In the genomic region with DNA sequence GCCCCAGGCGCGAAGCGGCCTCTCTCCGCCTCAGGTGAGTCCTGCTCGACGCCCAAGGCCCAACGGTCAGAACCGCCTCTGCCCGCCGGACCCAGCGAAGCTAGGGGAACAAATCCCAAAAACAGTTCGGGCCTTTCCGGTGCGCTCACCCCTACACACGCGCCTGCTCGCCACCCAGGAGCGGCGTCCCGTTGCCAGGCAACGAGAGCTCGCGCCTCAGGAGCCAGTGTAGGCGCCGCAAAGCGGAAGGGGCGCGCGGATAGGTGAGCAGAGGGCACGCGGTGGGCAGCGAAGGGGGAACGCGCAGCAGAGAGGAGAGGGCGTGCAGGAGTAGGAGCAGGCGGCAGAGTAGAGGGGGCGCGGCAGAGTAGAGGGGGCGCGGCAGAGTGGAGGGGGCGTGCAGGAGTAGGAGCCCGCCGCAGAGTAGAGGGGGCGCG, we compare ENCODE assay signal across 8 cellular contexts. TPM values are rescaled to one million over a fixed set of nuclear protein-coding genes. Genes with fewer than 3 reads are reported as not detected.
DNase-seq lines count a peak whose midpoint lies in the region; ATAC-seq and TF ChIP-seq lines count a peak whose summit lies in the region.

Gene DYDC1 (minus strand): TSS at position 193 of the 437 bp plus-strand sequence. CDS start 4,154 bp downstream, outside the sequence.
Gene DYDC2 (plus strand): TSS at position 219 of the 437 bp plus-strand sequence. CDS start 5,663 bp downstream, outside the sequence.

- peak within 1 kb of the TSS; percentile 20 to 44 for H3K4me3 ChIP-seq in right atrium auricular region

- H3K36me3 ChIP-seq in right atrium auricular region = no peaks in the 10 kb centered on the region

- H3K27me3 ChIP-seq in right atrium auricular region = no peaks in the 10 kb centered on the region

- DNase-seq in COR-L47 (lab: John Stamatoyannopoulos, UW) (peak; percentile 48), NCI-H2171 (lab: John Stamatoyannopoulos, UW) (peak; percentile 67), right atrium auricular region (ENCODE audit: low spot score) (no peak), retina (peak; percentile 89), H4 (ENCODE audit: low spot score) (no peak)
- DNase-seq in activated naive CD4-positive, alpha-beta T cell treated with Interleukin-2 at 50 U/mL for 16 hours = peak; percentile 5

- no peak within 1 kb of the TSS for H3K27ac ChIP-seq in right atrium auricular region

- ATAC-seq in GM21825 (IDR thresholded peaks at IDR 0.05; ENCODE audit: unreplicated experiment) (peak; percentile 75), HG03095 (IDR thresholded peaks at IDR 0.05; ENCODE audit: unreplicated experiment) (no peak)

- no peak for TF ChIP-seq CTCF in right atrium auricular region (IDR thresholded peaks at IDR 0.05)

- peaks cover 0 to 14% of the 10 kb centered on the region in 2 donors for H3K4me1 ChIP-seq in right atrium auricular region

- no peaks in the 10 kb centered on the region for H3K9me3 ChIP-seq in right atrium auricular region

RNA-seq across cellular contexts. Expression of gene DYDC1, which starts in this region (rescaled TPM):
- not detected for total RNA-seq in right atrium auricular region
- total RNA-seq in H4 (2014; rRNA removed; shearing (Covaris generic)) = not detected in 2 replicates

RNA-seq across cellular contexts. Expression of gene DYDC2, which starts in this region (rescaled TPM):
- total RNA-seq in right atrium auricular region = not detected
- total RNA-seq in H4 (2014; rRNA removed; shearing (Covaris generic)) = 0.08 and 0.47 TPM in 2 replicates

Comparison
In these comparisons a context has a peak if more than half of its experiments do, and no peak if none do; other contexts are left out.
1. DNase-seq: peak in COR-L47 (single experiment), NCI-H2171 (single experiment), activated naive CD4-positive, alpha-beta T cell treated with Interleukin-2 at 50 U/mL for 16 hours (single experiment) and retina (single experiment); none in right atrium auricular region (single experiment) and H4 (single experiment).